ENCODE assay signal across 8 cellular contexts in genomic region chr6:43009124-43009523, GRCh38. TPM values are rescaled to one million over a fixed set of nuclear protein-coding genes. Genes with fewer than 3 reads are reported as not detected.
DNase-seq lines count a peak whose midpoint lies in the region; ATAC-seq, FAIRE-seq and TF ChIP-seq lines count a peak whose summit lies in the region.

No MANE protein-coding gene starts in this region.

- no peak overlapping the region for H3K9ac ChIP-seq in mammary epithelial cell (ENCODE audit: insufficient read depth, low read length)

- H3K27me3 ChIP-seq in RWPE2 (ENCODE audit: insufficient read depth, poor library complexity, severe bottlenecking) (no peaks in the 10 kb centered on the region), mammary epithelial cell (ENCODE audit: insufficient read depth, low read length) (no peaks in the 10 kb centered on the region)

- in situ Hi-C loops in mammary epithelial cell (cut with MboI; ENCODE audit: low sequenced_read_pairs in 2 of 2), result no loop called here

- H3K36me3 ChIP-seq in RWPE2 (ENCODE audit: low read depth) (peaks cover 33% of the 10 kb centered on the region), mammary epithelial cell (ENCODE audit: insufficient read depth, low read length) (peaks cover 20% of the 10 kb centered on the region)

- peaks cover 34% of the 10 kb centered on the region for H3K36me3 Mint-ChIP-seq in nephron progenitor cell (ENCODE audit: low read depth)

- no peak overlapping the region for H2AFZ ChIP-seq in mammary epithelial cell (ENCODE audit: low read depth, low read length)

- H3K9me3 Mint-ChIP-seq in nephron progenitor cell, result no peaks in the 10 kb centered on the region

- TF ChIP-seq CTCF in RWPE2 (IDR thresholded peaks at IDR 0.05; ENCODE audit: poor library complexity, severe bottlenecking) (peak; percentile 55), mammary epithelial cell (conservative IDR thresholded peaks at IDR 0.05 in 1 of 2, IDR thresholded peaks at IDR 0.05 in 1 of 2; ENCODE audit: extremely low read depth in 1 of 2, insufficient read depth in 1 of 2, low read depth in 1 of 2, low read length in 2 of 2) (peak; percentile 41 to 48), nephron progenitor cell (IDR thresholded peaks at IDR 0.05) (no peak)

- CTCF ChIA-PET in mammary epithelial cell (lab: Charles Lee; ENCODE audit: low non-redundant PET), result no interaction called here

- H3K27me3 Mint-ChIP-seq in nephron progenitor cell (ENCODE audit: low read depth, poor library complexity), result peaks cover 2% of the 10 kb centered on the region

- WGBS in mammary epithelial cell (ENCODE audit: low coverage, missing lambda C conversion rate), result 60% methylated on average over 6 of the region's 6 CpGs

- no peak overlapping the region for H3K4me3 ChIP-seq in RWPE2 (ENCODE audit: severe bottlenecking)
- no peak overlapping the region for H3K4me3 ChIP-seq in mammary epithelial cell (replicated peaks in 1 of 3; ENCODE audit: insufficient read depth in 1 of 3, low read depth in 2 of 3, low read length in 3 of 3)

- H3K4me1 ChIP-seq in RWPE2 (ENCODE audit: insufficient read depth, poor library complexity, severe bottlenecking), result peaks cover 6% of the 10 kb centered on the region
- H3K4me1 ChIP-seq in mammary epithelial cell (ENCODE audit: insufficient read depth, low read length), result peaks cover 18% of the 10 kb centered on the region

- peak; percentile 50 for DNase-seq in AG20443 (ENCODE audit: low spot score)
- no peak for DNase-seq in GM18507 (ENCODE audit: extremely low spot score, insufficient read length, low read depth)
- DNase-seq in RWPE2 (ENCODE audit: low spot score), result no peak
- DNase-seq in mammary epithelial cell, result no peak
- DNase-seq in nephron progenitor cell, result peak; percentile 23
- no peak for DNase-seq in DMS79 treated with DMSO at 0.1 percent for 48 hours (lab: John Stamatoyannopoulos, UW)
- DNase-seq in SK-N-DZ (ENCODE audit: low spot score), result no peak

- peak; percentile 9 for FAIRE-seq in GM18507 (lab: Jason Lieb, UNC)

- intact Hi-C loops in mammary epithelial cell (cut with micrococcal nuclease), result loop anchor here (1.0 to 5.0 kb wide), 2 partner anchors 134 to 323 kb away; no protein-coding TSS in a partner anchor

- no TSS peak for BruUV-seq in mammary epithelial cell (replicated peaks; lab: Mats Ljungman, UMichigan)

- peaks cover 26% of the 10 kb centered on the region for H3K79me2 ChIP-seq in mammary epithelial cell (ENCODE audit: insufficient read depth, low read length)

- H4K20me1 ChIP-seq in mammary epithelial cell (ENCODE audit: insufficient read depth, low read length), result no peaks in the 10 kb centered on the region

- H3K9me3 ChIP-seq in RWPE2 (ENCODE audit: severe bottlenecking) (no peaks in the 10 kb centered on the region), mammary epithelial cell (replicated peaks; ENCODE audit: insufficient read depth, low read length) (no peaks in the 10 kb centered on the region)

- no peak overlapping the region for H3K27ac Mint-ChIP-seq in nephron progenitor cell

- peaks cover 34% of the 10 kb centered on the region for H3K4me1 Mint-ChIP-seq in nephron progenitor cell

- H3K4me2 ChIP-seq in mammary epithelial cell (ENCODE audit: insufficient read depth, low read depth, low read length), result no peak overlapping the region

- dilution Hi-C loops in mammary epithelial cell (cut with HindIII; ENCODE audit: low sequenced_read_pairs), result no loop called here

- no peak overlapping the region for H3K27ac ChIP-seq in RWPE2 (ENCODE audit: poor library complexity, severe bottlenecking)
- H3K27ac ChIP-seq in mammary epithelial cell (ENCODE audit: insufficient read depth, low read depth, low read length), result no peak overlapping the region

- ATAC-seq in RWPE2 (ENCODE audit: low read depth) (no peak), HG02610 (IDR thresholded peaks at IDR 0.05; ENCODE audit: unreplicated experiment) (no peak)

- H3K4me3 Mint-ChIP-seq in nephron progenitor cell, result no peak overlapping the region

RNA-seq across cellular contexts. Expression of gene MEA1, which starts 4.6 kb away (rescaled TPM):
- 10 to 100 TPM; 35.2 to 80.3 TPM for total RNA-seq in mammary epithelial cell
- 102 TPM for polyA plus RNA-seq in mammary epithelial cell
- 27.9 TPM for polyA minus RNA-seq in mammary epithelial cell
- polyA plus RNA-seq in SK-N-DZ (2014; cell fraction: cytosol; rRNA removed), result 117 and 144 TPM in 2 replicates
- polyA plus RNA-seq in SK-N-DZ (2014; cell fraction: nucleus; rRNA removed), result 56.5 and 74.1 TPM in 2 replicates

RNA-seq across cellular contexts. Expression of gene KLHDC3, which starts 4.9 kb away (rescaled TPM):
- 10 to 100 TPM; 36.4 to 56.2 TPM for total RNA-seq in mammary epithelial cell
- 38.7 TPM for polyA plus RNA-seq in mammary epithelial cell
- 44.7 TPM for polyA minus RNA-seq in mammary epithelial cell
- polyA plus RNA-seq in SK-N-DZ (2014; cell fraction: cytosol; rRNA removed), result 289 and 332 TPM in 2 replicates
- polyA plus RNA-seq in SK-N-DZ (2014; cell fraction: nucleus; rRNA removed), result 161 and 185 TPM in 2 replicates

RNA-seq across cellular contexts. Expression of gene RRP36, which starts 12.3 kb away (rescaled TPM):
- total RNA-seq in mammary epithelial cell, result 10 to 100 TPM; 61.0 to 85.0 TPM
- 82.8 TPM for polyA plus RNA-seq in mammary epithelial cell
- 40.5 TPM for polyA minus RNA-seq in mammary epithelial cell
- polyA plus RNA-seq in SK-N-DZ (2014; cell fraction: cytosol; rRNA removed), result 102 and 106 TPM in 2 replicates
- 38.6 and 46.8 TPM in 2 replicates for polyA plus RNA-seq in SK-N-DZ (2014; cell fraction: nucleus; rRNA removed)

RNA-seq across cellular contexts. Expression of gene PPP2R5D, which starts 24.8 kb away (rescaled TPM):
- 10 to 100 TPM; 32.2 to 35.6 TPM for total RNA-seq in mammary epithelial cell
- 54.8 TPM for polyA plus RNA-seq in mammary epithelial cell
- polyA minus RNA-seq in mammary epithelial cell, result 197 TPM
- polyA plus RNA-seq in SK-N-DZ (2014; cell fraction: cytosol; rRNA removed), result 59.3 and 63.1 TPM in 2 replicates
- 55.9 and 80.5 TPM in 2 replicates for polyA plus RNA-seq in SK-N-DZ (2014; cell fraction: nucleus; rRNA removed)

RNA-seq across cellular contexts. Expression of gene PEX6, which starts 30.1 kb away (rescaled TPM):
- total RNA-seq in mammary epithelial cell, result 10 to 100 TPM; 12.9 to 22.2 TPM
- polyA plus RNA-seq in mammary epithelial cell, result 7.8 TPM
- 19.7 TPM for polyA minus RNA-seq in mammary epithelial cell
- polyA plus RNA-seq in SK-N-DZ (2014; cell fraction: cytosol; rRNA removed), result 21.6 and 23.1 TPM in 2 replicates
- 67.8 and 85.1 TPM in 2 replicates for polyA plus RNA-seq in SK-N-DZ (2014; cell fraction: nucleus; rRNA removed)

Comparison
In these comparisons a context has a peak if more than half of its experiments do, and no peak if none do; other contexts are left out.
1. DNase-seq: peak in AG20443 (single experiment) and nephron progenitor cell (single experiment); none in GM18507 (single experiment), RWPE2 (single experiment), mammary epithelial cell (single experiment), DMS79 treated with DMSO at 0.1 percent for 48 hours (single experiment) and SK-N-DZ (single experiment).